8 cellular contexts compared by ENCODE assay signal in the genomic region with DNA sequence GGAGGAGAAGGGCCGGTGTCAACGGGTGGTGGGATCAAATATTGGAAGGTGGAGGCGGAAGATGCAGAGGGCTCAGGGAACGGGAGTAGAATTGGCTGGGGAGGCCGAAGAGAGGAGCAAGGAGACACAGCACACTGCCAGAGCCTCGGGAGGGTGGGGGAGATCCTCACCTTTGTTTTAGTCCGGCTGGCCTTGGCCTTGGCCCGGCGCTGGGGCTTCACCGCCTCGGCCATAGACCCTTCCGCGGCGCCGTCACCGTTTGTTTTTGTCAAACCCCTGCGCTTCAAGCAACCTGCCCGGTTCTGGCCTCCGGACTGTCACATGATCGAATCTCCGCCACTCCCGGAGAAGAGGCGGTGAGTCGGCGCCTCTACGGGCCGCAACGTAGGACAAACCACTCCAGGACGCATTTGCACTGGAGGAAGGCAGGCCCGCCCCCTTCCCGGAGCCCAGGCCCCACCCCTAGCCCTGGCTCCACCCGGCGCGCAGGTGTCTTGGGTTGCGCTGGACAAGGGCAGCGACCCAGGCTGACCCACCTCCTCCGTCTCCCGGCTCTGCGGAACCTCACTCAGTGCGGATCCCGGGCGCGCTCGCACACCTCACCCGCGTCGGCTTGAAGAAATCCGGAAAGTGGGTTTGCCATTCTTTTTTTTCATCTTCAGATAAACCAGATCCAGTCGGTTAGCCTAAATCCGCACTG. TPM values are rescaled to one million over a fixed set of nuclear protein-coding genes. Genes with fewer than 3 reads are reported as not detected.
DNase-seq lines count a peak whose midpoint lies in the region; ATAC-seq, FAIRE-seq and TF ChIP-seq lines count a peak whose summit lies in the region.

Gene EPG5 (minus strand): TSS at position 323 of the 700 bp plus-strand sequence. CDS start 90 bp downstream, at position 233.

- CTCF ChIA-PET in HepG2 (lab: Yijun Ruan, JAX; ENCODE audit: low intra/inter-chr PET ratio, low total read pairs) = no interaction called here

- H3K36me3 ChIP-seq in CD4-positive, CD25-positive, alpha-beta regulatory T cell (ENCODE audit: control insufficient read depth, insufficient read depth, low read length) = peaks cover 5% of the 10 kb centered on the region
- H3K36me3 ChIP-seq in HepG2 (replicated peaks in 1 of 2; ENCODE audit: control insufficient read depth in 1 of 2, insufficient read depth in 2 of 2, low read length in 2 of 2) = no peaks in the 10 kb centered on the region

- peak; percentile 68 to 74 for TF ChIP-seq POLR2A in HepG2 (IDR thresholded peaks at IDR 0.05; ENCODE audit: insufficient read depth in 1 of 2, low read depth in 2 of 2, low read length in 2 of 2)

- in situ Hi-C loops in HepG2 (cut with HindIII; ENCODE audit: extremely low pct_ligation_motif_present, low pct_unique_long_range_greater_than_20kb) = loop anchor here (5.0 kb wide), 1 partner anchor 105 kb away; the partner anchor contains the start of gene PSTPIP2

- peak; percentile 94 to 97 for ATAC-seq in CD4-positive, CD25-positive, alpha-beta regulatory T cell (ENCODE audit: low read depth in 2 of 2)
- ATAC-seq in GM19438 (IDR thresholded peaks at IDR 0.05; ENCODE audit: low read depth, unreplicated experiment) = peak; percentile 97
- peak; percentile 97 for ATAC-seq in HG03571 (IDR thresholded peaks at IDR 0.05; ENCODE audit: unreplicated experiment)
- peak; percentile 99 for ATAC-seq in HepG2

- H3K4me1 Mint-ChIP-seq in CD4-positive, CD25-positive, alpha-beta regulatory T cell = peaks cover 23 to 54% (median 41%) of the 10 kb centered on the region in 4 donors

- POLR2A ChIA-PET in HepG2 (lab: Yijun Ruan, JAX) = no interaction called here

- TF ChIP-seq EP300 in HepG2 (IDR thresholded peaks at IDR 0.05; ENCODE audit: low read depth in 2 of 2, low read length in 2 of 2) (no peak), HepG2 (CRISPR knock-in tag; IDR thresholded peaks at IDR 0.05; ENCODE audit: borderline replicate concordance) (no peak; the same call in 1 of the 2 replicates)

- no peaks in the 10 kb centered on the region for H3K9me3 ChIP-seq in CD4-positive, CD25-positive, alpha-beta regulatory T cell (ENCODE audit: control insufficient read depth in 2 of 2, low read length in 2 of 2)
- no peaks in the 10 kb centered on the region for H3K9me3 ChIP-seq in HepG2 (ENCODE audit: low read length)

- no peak for TF ChIP-seq RAD21 in HepG2 (CRISPR knock-in tag; IDR thresholded peaks at IDR 0.05)

- peaks cover 33% of the 10 kb centered on the region for H3K4me1 ChIP-seq in CD4-positive, CD25-positive, alpha-beta regulatory T cell (ENCODE audit: control insufficient read depth, insufficient read depth, low read length, poor library complexity, severe bottlenecking)
- peaks cover 29% of the 10 kb centered on the region for H3K4me1 ChIP-seq in HepG2 (ENCODE audit: insufficient read depth, low read length)

- peak within 1 kb of the TSS; percentile 79 for H3K4me2 ChIP-seq in HepG2 (ENCODE audit: low read depth, low read length)

- H3K79me2 ChIP-seq in HepG2 (ENCODE audit: insufficient read depth, low read length) = peaks cover 13% of the 10 kb centered on the region

- intact Hi-C loops in HepG2 (cut with micrococcal nuclease; ENCODE audit: unreplicated experiment) = loop anchor here (1.0 to 5.0 kb wide), 4 partner anchors 32 to 275 kb away; partner anchors contain the start of gene PSTPIP2

- H3K36me3 Mint-ChIP-seq in CD4-positive, CD25-positive, alpha-beta regulatory T cell = peaks cover 11% of the 10 kb centered on the region

- no peaks in the 10 kb centered on the region for H4K20me1 ChIP-seq in HepG2 (ENCODE audit: insufficient read depth, low read length)

- peak; percentile 85 to 96 (median 90) for DNase-seq in CD4-positive, CD25-positive, alpha-beta regulatory T cell
- DNase-seq in NCI-H774 (lab: John Stamatoyannopoulos, UW) (peak; percentile 96), dermis microvascular lymphatic vessel endothelial cell (ENCODE audit: low read depth in 2 of 2) (peak; percentile 89 to 97), HepG2 (ENCODE audit: low spot score) (peak; percentile 93)
- DNase-seq in activated CD4-positive, alpha-beta T cell treated with anti-CD3 and anti-CD28 coated beads, Interleukin-2, amount 50 U/mL, for 4 hours = peak; percentile 87 to 88
- DNase-seq in stimulated activated CD4-positive, alpha-beta T cell treated with anti-CD3 and anti-CD28 coated beads, Interleukin-2, amount 100 ng/mL, for 48 hours = peak; percentile 86 to 91

- H3K4me3 ChIP-seq in CD4-positive, CD25-positive, alpha-beta regulatory T cell (ENCODE audit: low read depth, low read length) = peak within 1 kb of the TSS; percentile 90
- peak within 1 kb of the TSS; percentile 96 to 100 (median 97) for H3K4me3 ChIP-seq in HepG2 (replicated peaks in 1 of 3; ENCODE audit: insufficient read depth in 1 of 3, low read depth in 2 of 3, low read length in 3 of 3)

- peak within 1 kb of the TSS; percentile 90 to 97 (median 96) for H3K27ac Mint-ChIP-seq in CD4-positive, CD25-positive, alpha-beta regulatory T cell

- no TSS peak for BruUV-seq in HepG2 (replicated peaks; lab: Mats Ljungman, UMichigan)

- peak within 1 kb of the TSS; percentile 98 to 100 (median 99) for H3K4me3 Mint-ChIP-seq in CD4-positive, CD25-positive, alpha-beta regulatory T cell

- peak within 1 kb of the TSS; percentile 86 for H3K9ac ChIP-seq in HepG2 (ENCODE audit: insufficient read depth, low read depth, low read length)

- TF ChIP-seq CTCF in HepG2 (CRISPR knock-in tag; IDR thresholded peaks at IDR 0.05) = no peak

- 2% methylated on average over 21 of the region's 50 CpGs for WGBS in HepG2 (ENCODE audit: low lambda C conversion rate)

- peaks cover 8% of the 10 kb centered on the region for H3K27me3 Mint-ChIP-seq in CD4-positive, CD25-positive, alpha-beta regulatory T cell

- H3K9me3 Mint-ChIP-seq in CD4-positive, CD25-positive, alpha-beta regulatory T cell = no peaks in the 10 kb centered on the region

- FAIRE-seq in HepG2 (lab: Jason Lieb, UNC) = peak; percentile 92

- H3K27ac ChIP-seq in CD4-positive, CD25-positive, alpha-beta regulatory T cell (ENCODE audit: insufficient read depth, low read length, poor library complexity, severe bottlenecking) = peak within 1 kb of the TSS; percentile 59
- H3K27ac ChIP-seq in HepG2 (ENCODE audit: extremely low read length, insufficient read depth, low read length) = peak within 1 kb of the TSS; percentile 73

- H3K27me3 ChIP-seq in CD4-positive, CD25-positive, alpha-beta regulatory T cell (ENCODE audit: control insufficient read depth, insufficient read depth, low read length) = no peaks in the 10 kb centered on the region
- no peaks in the 10 kb centered on the region; a peak in 1 of 5 replicates for H3K27me3 ChIP-seq in HepG2 (ENCODE audit: control insufficient read depth in 1 of 2, insufficient read depth in 2 of 2, low read length in 2 of 2)

- peak within 1 kb of the TSS; percentile 88 for H2AFZ ChIP-seq in HepG2 (ENCODE audit: low read length)

TF ChIP-seq in HepG2, 621 proteins besides CTCF, POLR2A, EP300 and RAD21 (continues in another document):
- peak; percentile 70; the same call in 1 of the 2 replicates for TF ChIP-seq THAP8 (CRISPR knock-in tag; IDR thresholded peaks at IDR 0.05; ENCODE audit: borderline replicate concordance)

RNA-seq across cellular contexts. Expression of gene EPG5, which starts in this region (rescaled TPM):
- 49.8 TPM for total RNA-seq in CD4-positive, CD25-positive, alpha-beta regulatory T cell
- polyA plus RNA-seq in CD4-positive, CD25-positive, alpha-beta regulatory T cell = 1 to 10 TPM; 4.1 to 6.0 (median 5.2) TPM
- total RNA-seq in dermis microvascular lymphatic vessel endothelial cell (9.2 and 14.8 TPM in 2 replicates), HepG2 (2016; rRNA removed; fragmentation: Illumina TruSeq; extraction: Trizol) (6.7 and 13.3 TPM in 2 replicates)
- total RNA-seq in HepG2 (2016; cell fraction: cytosol; rRNA removed; fragmentation: Illumina TruSeq; extraction: Trizol; ENCODE audit: low read depth) = 1.4 and 1.8 TPM in 2 replicates
- 8.3 and 11.8 TPM in 2 replicates for total RNA-seq in HepG2 (2016; cell fraction: insoluble cytoplasmic fraction; rRNA removed; fragmentation: Illumina TruSeq; extraction: Trizol)
- 2.4 TPM in 2 replicates for total RNA-seq in HepG2 (2016; cell fraction: membrane; rRNA removed; fragmentation: Illumina TruSeq; extraction: Trizol)
- 18.5 and 19.8 TPM in 2 replicates for total RNA-seq in HepG2 (2016; cell fraction: nucleus; rRNA removed; fragmentation: Illumina TruSeq; extraction: Trizol)
- polyA plus RNA-seq in HepG2 (2011; rRNA removed) = 7.1 and 9.3 TPM in 2 replicates
- 6.6 and 7.9 TPM in 2 replicates for polyA plus RNA-seq in HepG2 (2011; cell fraction: cytosol; rRNA removed)
- 18.6 and 19.9 TPM in 2 replicates for polyA plus RNA-seq in HepG2 (2011; cell fraction: nucleus; rRNA removed)
- 4.5 and 5.4 TPM in 2 replicates for polyA plus RNA-seq in HepG2 (2012)
- polyA plus RNA-seq in HepG2 (2016; cell fraction: cytosol; fragmentation: Illumina TruSeq; extraction: Trizol; ENCODE audit: low read depth) = 0.27 and 0.32 TPM in 2 replicates
- 5.1 and 5.6 TPM in 2 replicates for polyA plus RNA-seq in HepG2 (2016; cell fraction: insoluble cytoplasmic fraction; fragmentation: Illumina TruSeq; extraction: Trizol; ENCODE audit: low read depth)
- polyA plus RNA-seq in HepG2 (2016; cell fraction: membrane; fragmentation: Illumina TruSeq; extraction: Trizol; ENCODE audit: low read depth) = 0.64 and 0.95 TPM in 2 replicates
- polyA plus RNA-seq in HepG2 (2016; cell fraction: nucleus; fragmentation: Illumina TruSeq; extraction: Trizol; ENCODE audit: insufficient read depth, low read depth) = 7.2 and 10.0 TPM in 2 replicates
- 45.0 and 55.8 TPM in 2 replicates for polyA minus RNA-seq in HepG2 (2011; rRNA and poly(A)+ RNA removed; ENCODE audit: low replicate concordance)
- 10.0 and 13.8 TPM in 2 replicates for polyA minus RNA-seq in HepG2 (2011; cell fraction: cytosol; rRNA and poly(A)+ RNA removed)
- 48.5 and 49.4 TPM in 2 replicates for polyA minus RNA-seq in HepG2 (2011; cell fraction: nucleus; rRNA and poly(A)+ RNA removed)

Comparison
In these comparisons a context has a peak if more than half of its experiments do, and no peak if none do; other contexts are left out.
1. Peak in every context shown above with its lines: DNase-seq, ATAC-seq, H3K4me3 ChIP-seq and H3K27ac ChIP-seq.